12 cellular contexts compared by ENCODE assay signal in genomic region chr14:68939424-68939892, GRCh38. TPM values are rescaled to one million over a fixed set of nuclear protein-coding genes. Genes with fewer than 3 reads are reported as not detected.
DNase-seq lines count a peak whose midpoint lies in the region; ATAC-seq and TF ChIP-seq lines count a peak whose summit lies in the region.
"Had no signal": no experiment of that assay in that cellular context is flagged by ENCODE, and none has a peak within 500 bp of the region (broad histone marks: within the 10 kb centered on the region; RNA-seq: fewer than 3 reads in every experiment).

No MANE protein-coding gene starts in this region.

- H3K27me3 Mint-ChIP-seq in activated T-cell treated with anti-CD3 and anti-CD28 coated beads, Interleukin-2, amount 50 U/mL, for 72 hours (ENCODE audit: low read depth) = no peaks in the 10 kb centered on the region
- H3K27me3 Mint-ChIP-seq in activated T-cell treated with anti-CD3 and anti-CD28 coated beads, Interleukin-2, amount 50 U/mL, for 4 hours (ENCODE audit: low read depth) = no peaks in the 10 kb centered on the region
- H3K27me3 Mint-ChIP-seq in naive thymus-derived CD4-positive, alpha-beta T cell = no peaks in the 10 kb centered on the region

- no peaks in the 10 kb centered on the region for H3K9me3 Mint-ChIP-seq in activated T-cell treated with anti-CD3 and anti-CD28 coated beads, Interleukin-2, amount 50 U/mL, for 72 hours
- H3K9me3 Mint-ChIP-seq in activated T-cell treated with anti-CD3 and anti-CD28 coated beads, Interleukin-2, amount 50 U/mL, for 4 hours = no peaks in the 10 kb centered on the region
- peaks cover 0 to 1% (median 0%) of the 10 kb centered on the region in 11 donors for H3K9me3 Mint-ChIP-seq in naive thymus-derived CD4-positive, alpha-beta T cell

- TF ChIP-seq CTCF in dorsolateral prefrontal cortex (IDR thresholded peaks at IDR 0.05 in 54 of 56, conservative IDR thresholded peaks at IDR 0.05 in 2 of 56; ENCODE audit: low read depth in 1 of 56, partially characterized antibody in 56 of 56) (no peak), upper lobe of left lung (IDR thresholded peaks at IDR 0.05) (no peak)

- H3K9me3 ChIP-seq in naive thymus-derived CD4-positive, alpha-beta T cell (ENCODE audit: control insufficient read depth in 2 of 3, low read length in 3 of 3) = no peaks in the 10 kb centered on the region
- H3K9me3 ChIP-seq in upper lobe of left lung = no peaks in the 10 kb centered on the region

- no peak for DNase-seq in activated T-cell treated with anti-CD3 and anti-CD28 coated beads, Interleukin-2, amount 50 U/mL, for 72 hours
- no peak for DNase-seq in activated T-cell treated with anti-CD3 and anti-CD28 coated beads, Interleukin-2, amount 50 U/mL, for 4 hours
- DNase-seq in dorsolateral prefrontal cortex = no peak
- DNase-seq in naive thymus-derived CD4-positive, alpha-beta T cell = no peak
- no peak for DNase-seq in upper lobe of left lung
- no peak for DNase-seq in posterior cingulate gyrus
- no peak for DNase-seq in activated CD8-positive, alpha-beta memory T cell treated with anti-CD3 and anti-CD28 coated beads, Interleukin-2, amount 50 U/mL, for 48 hours
- DNase-seq: effector CD4-positive, alpha-beta T cell; stimulated activated CD4-positive, alpha-beta T cell treated with anti-CD3 and anti-CD28 coated beads, Interleukin-12 subunit alpha, Interleukin-12 subunit beta, amount 100 ng/mL, for 4 hours; stimulated activated naive CD4-positive, alpha-beta T cell treated with Interleukin-2 at 50 U/mL for 16 hours; T-helper 1 cell had no signal

- no peaks in the 10 kb centered on the region for H3K36me3 Mint-ChIP-seq in activated T-cell treated with anti-CD3 and anti-CD28 coated beads, Interleukin-2, amount 50 U/mL, for 72 hours (ENCODE audit: insufficient read depth in 2 of 2)
- H3K36me3 Mint-ChIP-seq in activated T-cell treated with anti-CD3 and anti-CD28 coated beads, Interleukin-2, amount 50 U/mL, for 4 hours (ENCODE audit: insufficient read depth) = no peaks in the 10 kb centered on the region
- peaks cover 0 to 22% (median 0%) of the 10 kb centered on the region in 5 donors for H3K36me3 Mint-ChIP-seq in naive thymus-derived CD4-positive, alpha-beta T cell

- peaks cover 0 to 19% (median 0%) of the 10 kb centered on the region in 3 experiments for H3K36me3 ChIP-seq in naive thymus-derived CD4-positive, alpha-beta T cell (ENCODE audit: control insufficient read depth in 2 of 3, insufficient read depth in 3 of 3, low read length in 3 of 3)
- no peaks in the 10 kb centered on the region for H3K36me3 ChIP-seq in upper lobe of left lung

- intact Hi-C loops in dorsolateral prefrontal cortex (cut with DNase I) (no loop called here), posterior cingulate gyrus (cut with DNase I) (no loop called here)
- intact Hi-C loops in naive thymus-derived CD4-positive, alpha-beta T cell (cut with micrococcal nuclease) = loop anchor here in 1 of 2 donors (1.0 to 2.0 kb wide), 5 partner anchors 8 to 29 kb away; no protein-coding TSS in a partner anchor

- POLR2A ChIA-PET in naive thymus-derived CD4-positive, alpha-beta T cell (lab: Charles Lee) = interaction anchor here (0.6 to 3.8 kb wide), 8 partner anchors 12 to 1271 kb away, joined by 3 to 16 read pairs (median 4); no protein-coding TSS in a partner anchor

- H3K4me1 Mint-ChIP-seq in activated T-cell treated with anti-CD3 and anti-CD28 coated beads, Interleukin-2, amount 50 U/mL, for 72 hours (ENCODE audit: low read depth) = peaks cover 71% of the 10 kb centered on the region
- H3K4me1 Mint-ChIP-seq in activated T-cell treated with anti-CD3 and anti-CD28 coated beads, Interleukin-2, amount 50 U/mL, for 4 hours (ENCODE audit: low read depth) = peaks cover 54% of the 10 kb centered on the region
- peaks cover 16 to 99% (median 91%) of the 10 kb centered on the region in 7 donors for H3K4me1 Mint-ChIP-seq in naive thymus-derived CD4-positive, alpha-beta T cell

- H3K4me3 Mint-ChIP-seq in activated T-cell treated with anti-CD3 and anti-CD28 coated beads, Interleukin-2, amount 50 U/mL, for 72 hours = peak overlapping the region; percentile 29 to 37
- H3K4me3 Mint-ChIP-seq in activated T-cell treated with anti-CD3 and anti-CD28 coated beads, Interleukin-2, amount 50 U/mL, for 4 hours = no peak overlapping the region
- peak overlapping the region in 8 of 10 donors; percentile 8 to 76 (median 51) for H3K4me3 Mint-ChIP-seq in naive thymus-derived CD4-positive, alpha-beta T cell

- ATAC-seq in activated T-cell treated with anti-CD3 and anti-CD28 coated beads, Interleukin-2, amount 50 U/mL, for 72 hours (replicated peaks in 1 of 2) = no peak
- no peak for ATAC-seq in activated T-cell treated with anti-CD3 and anti-CD28 coated beads, Interleukin-2, amount 50 U/mL, for 4 hours
- ATAC-seq in naive thymus-derived CD4-positive, alpha-beta T cell = no peak
- no peak for ATAC-seq in upper lobe of left lung (ENCODE audit: low FRiP score in 2 of 2)
- no peak for ATAC-seq in HG02588 (IDR thresholded peaks at IDR 0.05; ENCODE audit: unreplicated experiment)

- peaks cover 0 to 67% of the 10 kb centered on the region in 2 donors for H3K4me1 ChIP-seq in naive thymus-derived CD4-positive, alpha-beta T cell (ENCODE audit: control insufficient read depth in 2 of 2, insufficient read depth in 2 of 2, low read length in 2 of 2)
- H3K4me1 ChIP-seq in upper lobe of left lung = peaks cover 41 to 75% (median 50%) of the 10 kb centered on the region in 4 donors

- peaks cover 0 to 8% (median 0%) of the 10 kb centered on the region in 45 donors for H3K27me3 ChIP-seq in dorsolateral prefrontal cortex
- H3K27me3 ChIP-seq in naive thymus-derived CD4-positive, alpha-beta T cell (ENCODE audit: control insufficient read depth in 2 of 2, insufficient read depth in 2 of 2, low read length in 2 of 2) = no peaks in the 10 kb centered on the region
- H3K27me3 ChIP-seq in upper lobe of left lung = no peaks in the 10 kb centered on the region

- 71 to 81% methylated on average over 7 of the region's 7 CpGs for WGBS in upper lobe of left lung, 2 donors

- H3K4me3 ChIP-seq in dorsolateral prefrontal cortex (no peak overlapping the region), upper lobe of left lung (no peak overlapping the region)
- H3K4me3 ChIP-seq in naive thymus-derived CD4-positive, alpha-beta T cell (ENCODE audit: low read length) = no peak overlapping the region

- TF ChIP-seq POLR2A in upper lobe of left lung (IDR thresholded peaks at IDR 0.05) = no peak

- H3K27ac ChIP-seq in dorsolateral prefrontal cortex (peak overlapping the region in 54 of 59 donors; percentile 22 to 85 (median 65)), upper lobe of left lung (peak overlapping the region; percentile 55 to 75 (median 66))
- H3K27ac ChIP-seq in naive thymus-derived CD4-positive, alpha-beta T cell (ENCODE audit: low read depth, low read length) = peak overlapping the region; percentile 53

- no peak overlapping the region for H3K27ac Mint-ChIP-seq in activated T-cell treated with anti-CD3 and anti-CD28 coated beads, Interleukin-2, amount 50 U/mL, for 72 hours
- peak overlapping the region in 8 of 9 donors; percentile 44 to 91 (median 85) for H3K27ac Mint-ChIP-seq in naive thymus-derived CD4-positive, alpha-beta T cell

- no peak for TF ChIP-seq EP300 in upper lobe of left lung (IDR thresholded peaks at IDR 0.05)

- CTCF ChIA-PET in naive thymus-derived CD4-positive, alpha-beta T cell (lab: Charles Lee) = interaction anchor here (0.6 to 1.4 kb wide), 4 partner anchors 10 to 211 kb away, joined by 3 to 5 read pairs (median 4); no protein-coding TSS in a partner anchor

RNA-seq across cellular contexts. Expression of gene ACTN1, which starts 39.6 kb away (rescaled TPM):
- 10 to 100 TPM; 42.6 to 50.7 TPM for total RNA-seq in activated T-cell treated with anti-CD3 and anti-CD28 coated beads, Interleukin-2, amount 50 U/mL, for 72 hours
- total RNA-seq in activated T-cell treated with anti-CD3 and anti-CD28 coated beads, Interleukin-2, amount 50 U/mL, for 4 hours = 10 to 100 TPM; 47.0 to 77.1 (median 56.2) TPM
- total RNA-seq in dorsolateral prefrontal cortex (100 to 1,000 TPM in 115 of 120 experiments, 10 to 100 TPM in 5; 56.9 to 234 (median 157) TPM), upper lobe of left lung (100 to 1,000 TPM; 117 to 195 (median 157) TPM)
- total RNA-seq in naive thymus-derived CD4-positive, alpha-beta T cell = 100 to 1,000 TPM in 4 of 5 experiments, 10 to 100 TPM in 1; 41.3 to 249 (median 227) TPM
- polyA plus RNA-seq in naive thymus-derived CD4-positive, alpha-beta T cell = 100 to 1,000 TPM; 188 to 390 TPM
